25 cellular contexts compared by ENCODE assay signal in the genomic region with DNA sequence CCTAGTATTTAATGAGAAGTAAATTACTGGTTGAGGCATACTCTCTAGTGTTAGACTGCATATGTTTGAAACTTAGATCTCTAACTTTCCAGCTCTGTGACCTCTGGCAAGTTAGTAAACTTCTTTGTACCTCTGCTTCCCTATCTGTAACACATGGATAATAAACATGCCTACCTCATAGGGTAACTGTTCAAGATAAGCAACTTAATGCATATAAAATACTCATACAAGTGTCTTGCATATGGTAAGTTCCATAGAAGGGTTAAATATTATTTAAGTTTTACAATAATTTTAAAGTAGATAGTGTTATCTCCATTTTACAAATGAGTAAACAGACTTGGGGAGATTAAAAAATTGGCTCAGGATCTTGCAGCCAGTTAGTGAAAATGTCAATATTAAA. TPM values are rescaled to one million over a fixed set of nuclear protein-coding genes. Genes with fewer than 3 reads are reported as not detected.
"Had no signal": no experiment of that assay in that cellular context is flagged by ENCODE, and none has a peak within 500 bp of the region (broad histone marks: within the 10 kb centered on the region; RNA-seq: fewer than 3 reads in every experiment).

No MANE protein-coding gene starts in this region.

- H3K9me3 ChIP-seq: MG63 had no signal

- H3K27me3 ChIP-seq: brain microvascular endothelial cell, cardiac muscle cell, MG63 had no signal

- H3K4me3 ChIP-seq: cardiac muscle cell, MG63 had no signal

- H3K36me3 ChIP-seq: brain microvascular endothelial cell, cardiac muscle cell, MG63 had no signal

- DNase-seq: activated CD4-positive, alpha-beta memory T cell treated with anti-CD3 and anti-CD28 coated beads, Interleukin-2, amount 10 ng/mL, durations not matched to agents 7 days and 5 days; activated CD4-positive, alpha-beta T cell treated with anti-CD3 and anti-CD28 coated beads, Interleukin-2, amount 10 ng/mL, durations not matched to agents 7 days and 5 days; activated CD4-positive, CD25-positive, alpha-beta regulatory T cell; activated gamma-delta T cell treated with Interleukin-2 at 50 U/mL for 16 hours; activated naive CD4-positive, alpha-beta T cell treated with anti-CD3 and anti-CD28 coated beads, Interleukin-2, amount 10 ng/mL, durations not matched to agents 7 days and 5 days; activated naive CD8-positive, alpha-beta T cell treated with anti-CD3 and anti-CD28 coated beads for 36 hours; activated T-cell treated with anti-CD3 and anti-CD28 coated beads for 4 hours; activated T-cell treated with anti-CD3 and anti-CD28 coated beads, Interleukin-2, amount 50 U/mL, for 72 hours; brain microvascular endothelial cell; MG63; NCI-H1105; NCI-H1436; NCI-H1694 treated with DMSO at 0.1 percent for 48 hours; NCI-H2029 treated with DMSO at 0.1 percent for 48 hours; NCI-H510A treated with DMSO at 0.1 percent for 48 hours; NCI-H69; NK-92 treated with Interleukin-12 subunit alpha and Interleukin-12 subunit beta, amount 100 ng/mL, for 24 hours; PC-3; SIG-M5; T-helper 2 cell; T1000 had no signal

- H3K27ac ChIP-seq: brain microvascular endothelial cell, cardiac muscle cell, KMS-11 had no signal

- ATAC-seq: activated T-cell treated with anti-CD3 and anti-CD28 coated beads, Interleukin-2, amount 50 U/mL, for 72 hours; PC-3 had no signal

RNA-seq across cellular contexts. Expression of gene CD36, which starts 30.1 kb away (rescaled TPM):
- total RNA-seq: activated CD4-positive, alpha-beta memory T cell treated with anti-CD3 and anti-CD28 coated beads, Interleukin-2, amount 10 ng/mL, durations not matched to agents 7 days and 5 days; activated CD4-positive, alpha-beta T cell treated with anti-CD3 and anti-CD28 coated beads, Interleukin-2, amount 10 ng/mL, durations not matched to agents 7 days and 5 days; activated CD8-positive, alpha-beta memory T cell treated with anti-CD3 and anti-CD28 coated beads for 36 hours; activated naive CD8-positive, alpha-beta T cell treated with anti-CD3 and anti-CD28 coated beads for 36 hours; activated T-helper 2 cell treated with anti-CD3 and anti-CD28 coated beads, Interferon-gamma antibody, Interleukin-2, Interleukin-4, amounts not matched to agents 10 μg/mL and 5 μg/mL and 100 μg/mL, durations not matched to agents 14 hours and 24 hours and 36 hours; PC-3 had no signal
